36 cellular contexts compared by ENCODE assay signal in the genomic region with DNA sequence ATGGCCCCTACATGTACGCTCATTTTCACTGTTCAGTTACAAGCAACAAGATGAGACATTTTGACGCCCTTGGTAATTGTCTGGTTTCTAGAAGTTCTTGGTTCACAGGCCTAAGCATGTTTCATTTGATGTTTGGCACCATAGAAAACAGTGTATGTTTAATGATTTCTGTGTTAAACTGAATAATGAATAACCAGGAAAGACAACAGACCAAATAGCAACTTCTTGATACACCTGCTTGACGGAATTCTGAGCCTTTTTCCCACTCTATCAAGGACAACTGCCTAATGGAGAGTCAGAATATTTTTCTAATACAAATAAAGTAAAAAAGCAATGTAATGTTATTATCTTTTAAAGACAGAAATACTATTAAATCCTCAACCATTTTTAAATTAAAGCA.
"Had no signal": no experiment of that assay in that cellular context is flagged by ENCODE, and none has a peak within 500 bp of the region (broad histone marks: within the 10 kb centered on the region; RNA-seq: fewer than 3 reads in every experiment).

No MANE protein-coding gene starts in this region.

- H3K36me3 ChIP-seq: ascending aorta, brain microvascular endothelial cell, breast epithelium had no signal

- H3K4me3 Mint-ChIP-seq: activated B cell treated with CpG ODN at 0.5 μM for 24 hours; activated CD4-positive, alpha-beta memory T cell treated with anti-CD3 and anti-CD28 coated beads for 36 hours; activated CD4-positive, alpha-beta T cell treated with anti-CD3 and anti-CD28 coated beads, Interleukin-2, amount 10 ng/mL, durations not matched to agents 24 days and 14 days; activated CD8-positive, alpha-beta T cell treated with anti-CD3 and anti-CD28 coated beads for 36 hours; activated naive CD4-positive, alpha-beta T cell treated with anti-CD3 and anti-CD28 coated beads for 36 hours; activated naive CD4-positive, alpha-beta T cell treated with anti-CD3 and anti-CD28 coated beads, Interleukin-2, amount 50 U/mL, for 24 hours; activated naive CD8-positive, alpha-beta T cell; activated naive CD8-positive, alpha-beta T cell treated with anti-CD3 and anti-CD28 coated beads, Interleukin-2, amount 10 ng/mL, durations not matched to agents 7 days and 5 days; activated naive CD8-positive, alpha-beta T cell treated with anti-CD3 and anti-CD28 coated beads, Interleukin-2, amount 50 U/mL, for 24 hours; activated T-cell treated with anti-CD3 and anti-CD28 coated beads, Interleukin-2, amount 50 U/mL, for 4 hours; activated T-cell treated with anti-CD3 and anti-CD28 coated beads, Interleukin-2, amount 50 U/mL, for 72 hours; activated T-helper 1 cell treated with anti-CD3 and anti-CD28 coated beads, Interleukin-12 subunit alpha, Interleukin-12 subunit beta, Interleukin-2, Interleukin-4 antibody, amounts not matched to agents 30 ng/mL and 10 ng/mL and 1 ng/mL, durations not matched to agents 14 hours and 24 hours and 36 hours; activated T-helper 17 cell treated with anti-CD3 and anti-CD28 coated beads, Interleukin-2, amount 50 U/mL, for 72 hours; T-helper 1 cell treated with Interleukin-12 subunit alpha and Interleukin-12 subunit beta and Interleukin-4 antibody, amounts not matched to agents 30 μg/mL and 1 μg/mL, for 36 hours; T-helper 2 cell treated with Interferon-gamma antibody and Interleukin-4, amounts not matched to agents 5 μg/mL and 100 μg/mL, for 36 hours had no signal

- H3K9me3 ChIP-seq: ascending aorta, breast epithelium had no signal

- FAIRE-seq: TTC549 had no signal

- DNase-seq: activated B cell treated with CpG ODN at 0.5 μM for 24 hours; activated CD4-positive, alpha-beta memory T cell treated with anti-CD3 and anti-CD28 coated beads for 36 hours; activated CD4-positive, alpha-beta T cell treated with anti-CD3 and anti-CD28 coated beads for 4 hours; activated CD4-positive, alpha-beta T cell treated with anti-CD3 and anti-CD28 coated beads, Interleukin-2, amount 10 ng/mL, durations not matched to agents 24 days and 14 days; activated CD4-positive, alpha-beta T cell treated with anti-CD3 and anti-CD28 coated beads, Interleukin-2, amount 50 U/mL, for 1 hour; activated CD4-positive, alpha-beta T cell treated with anti-CD3 and anti-CD28 coated beads, Interleukin-2, amount 50 U/mL, for 4 hours; activated CD4-positive, CD25-positive, alpha-beta regulatory T cell treated with anti-CD3 and anti-CD28 coated beads, Interleukin-2, amount 50 U/mL, for 72 hours; activated CD8-positive, alpha-beta memory T cell treated with anti-CD3 and anti-CD28 coated beads, Interleukin-2, amount 50 U/mL, for 4 hours; activated CD8-positive, alpha-beta T cell treated with anti-CD3 and anti-CD28 coated beads for 36 hours; activated effector memory CD4-positive, alpha-beta T cell treated with anti-CD3 and anti-CD28 coated beads, Interleukin-2, amount 50 U/mL, for 16 hours; activated gamma-delta T cell treated with Interleukin-2 at 50 U/mL for 16 hours; activated naive CD4-positive, alpha-beta T cell; activated naive CD4-positive, alpha-beta T cell treated with anti-CD3 and anti-CD28 coated beads for 36 hours; activated naive CD8-positive, alpha-beta T cell treated with anti-CD3 and anti-CD28 coated beads, Interleukin-2, amount 10 ng/mL, durations not matched to agents 7 days and 5 days; activated naive CD8-positive, alpha-beta T cell treated with anti-CD3 and anti-CD28 coated beads, Interleukin-2, amount 50 U/mL, for 24 hours; activated T-cell treated with anti-CD3 and anti-CD28 coated beads for 4 hours; activated T-cell treated with anti-CD3 and anti-CD28 coated beads, Interleukin-2, amount 50 U/mL, for 1 hour; activated T-cell treated with anti-CD3 and anti-CD28 coated beads, Interleukin-2, amount 50 U/mL, for 4 hours; activated T-cell treated with anti-CD3 and anti-CD28 coated beads, Interleukin-2, amount 50 U/mL, for 72 hours; amygdala; anterior cingulate cortex; brain microvascular endothelial cell; central memory CD4-positive, alpha-beta T cell; T-helper 1 cell; T-helper 2 cell; T-helper 9 cell had no signal

- H3K4me3 ChIP-seq: ascending aorta, breast epithelium had no signal

- H3K27me3 Mint-ChIP-seq: activated naive CD4-positive, alpha-beta T cell treated with anti-CD3 and anti-CD28 coated beads, Interleukin-2, amount 50 U/mL, for 24 hours had no signal

- ATAC-seq: activated CD8-positive, alpha-beta T cell treated with anti-CD3 and anti-CD28 coated beads for 36 hours; activated naive CD8-positive, alpha-beta T cell treated with anti-CD3 and anti-CD28 coated beads, Interleukin-2, amount 50 U/mL, for 24 hours; activated T-cell treated with anti-CD3 and anti-CD28 coated beads, Interleukin-2, amount 50 U/mL, for 4 hours; activated T-cell treated with anti-CD3 and anti-CD28 coated beads, Interleukin-2, amount 50 U/mL, for 72 hours; activated T-helper 17 cell treated with anti-CD3 and anti-CD28 coated beads, Interleukin-2, amount 50 U/mL, for 72 hours had no signal

- H3K4me1 Mint-ChIP-seq: activated B cell treated with CpG ODN at 0.5 μM for 24 hours; activated CD4-positive, alpha-beta T cell treated with anti-CD3 and anti-CD28 coated beads, Interleukin-2, amount 10 ng/mL, durations not matched to agents 24 days and 14 days; activated naive CD4-positive, alpha-beta T cell treated with anti-CD3 and anti-CD28 coated beads, Interleukin-2, amount 50 U/mL, for 24 hours; activated naive CD8-positive, alpha-beta T cell treated with anti-CD3 and anti-CD28 coated beads, Interleukin-2, amount 50 U/mL, for 24 hours; activated T-helper 17 cell treated with anti-CD3 and anti-CD28 coated beads, Interleukin-2, amount 50 U/mL, for 72 hours had no signal

- H3K9me3 Mint-ChIP-seq: activated B cell treated with CpG ODN at 0.5 μM for 24 hours; activated CD4-positive, alpha-beta memory T cell treated with anti-CD3 and anti-CD28 coated beads for 36 hours; activated CD4-positive, alpha-beta T cell treated with anti-CD3 and anti-CD28 coated beads, Interleukin-2, amount 10 ng/mL, durations not matched to agents 24 days and 14 days; activated CD8-positive, alpha-beta T cell treated with anti-CD3 and anti-CD28 coated beads for 36 hours; activated naive CD4-positive, alpha-beta T cell treated with anti-CD3 and anti-CD28 coated beads for 36 hours; activated naive CD4-positive, alpha-beta T cell treated with anti-CD3 and anti-CD28 coated beads, Interleukin-2, amount 50 U/mL, for 24 hours; activated naive CD8-positive, alpha-beta T cell treated with anti-CD3 and anti-CD28 coated beads, Interleukin-2, amount 10 ng/mL, durations not matched to agents 7 days and 5 days; activated naive CD8-positive, alpha-beta T cell treated with anti-CD3 and anti-CD28 coated beads, Interleukin-2, amount 50 U/mL, for 24 hours; activated T-cell treated with anti-CD3 and anti-CD28 coated beads, Interleukin-2, amount 50 U/mL, for 4 hours; activated T-cell treated with anti-CD3 and anti-CD28 coated beads, Interleukin-2, amount 50 U/mL, for 72 hours; activated T-helper 1 cell treated with anti-CD3 and anti-CD28 coated beads, Interleukin-12 subunit alpha, Interleukin-12 subunit beta, Interleukin-2, Interleukin-4 antibody, amounts not matched to agents 30 ng/mL and 10 ng/mL and 1 ng/mL, durations not matched to agents 14 hours and 24 hours and 36 hours; activated T-helper 17 cell treated with anti-CD3 and anti-CD28 coated beads, Interleukin-2, amount 50 U/mL, for 72 hours; T-helper 1 cell treated with Interleukin-12 subunit alpha and Interleukin-12 subunit beta and Interleukin-4 antibody, amounts not matched to agents 30 μg/mL and 1 μg/mL, for 36 hours; T-helper 2 cell treated with Interferon-gamma antibody and Interleukin-4, amounts not matched to agents 5 μg/mL and 100 μg/mL, for 36 hours had no signal

- H3K27ac Mint-ChIP-seq: activated B cell treated with CpG ODN at 0.5 μM for 24 hours; activated CD4-positive, alpha-beta memory T cell treated with anti-CD3 and anti-CD28 coated beads for 36 hours; activated CD4-positive, alpha-beta T cell treated with anti-CD3 and anti-CD28 coated beads, Interleukin-2, amount 10 ng/mL, durations not matched to agents 24 days and 14 days; activated CD8-positive, alpha-beta T cell treated with anti-CD3 and anti-CD28 coated beads for 36 hours; activated naive CD4-positive, alpha-beta T cell treated with anti-CD3 and anti-CD28 coated beads for 36 hours; activated naive CD4-positive, alpha-beta T cell treated with anti-CD3 and anti-CD28 coated beads, Interleukin-2, amount 50 U/mL, for 24 hours; activated naive CD8-positive, alpha-beta T cell; activated naive CD8-positive, alpha-beta T cell treated with anti-CD3 and anti-CD28 coated beads, Interleukin-2, amount 10 ng/mL, durations not matched to agents 7 days and 5 days; activated naive CD8-positive, alpha-beta T cell treated with anti-CD3 and anti-CD28 coated beads, Interleukin-2, amount 50 U/mL, for 24 hours; activated T-cell treated with anti-CD3 and anti-CD28 coated beads, Interleukin-2, amount 50 U/mL, for 72 hours; activated T-helper 1 cell treated with anti-CD3 and anti-CD28 coated beads, Interleukin-12 subunit alpha, Interleukin-12 subunit beta, Interleukin-2, Interleukin-4 antibody, amounts not matched to agents 30 ng/mL and 10 ng/mL and 1 ng/mL, durations not matched to agents 14 hours and 24 hours and 36 hours; activated T-helper 17 cell treated with anti-CD3 and anti-CD28 coated beads, Interleukin-2, amount 50 U/mL, for 72 hours; T-helper 1 cell treated with Interleukin-12 subunit alpha and Interleukin-12 subunit beta and Interleukin-4 antibody, amounts not matched to agents 30 μg/mL and 1 μg/mL, for 36 hours; T-helper 2 cell treated with Interferon-gamma antibody and Interleukin-4, amounts not matched to agents 5 μg/mL and 100 μg/mL, for 36 hours had no signal

- H3K27me3 ChIP-seq: ascending aorta, brain microvascular endothelial cell, breast epithelium had no signal

- H3K4me1 ChIP-seq: breast epithelium had no signal

- H3K36me3 Mint-ChIP-seq: activated CD4-positive, alpha-beta memory T cell treated with anti-CD3 and anti-CD28 coated beads for 36 hours; activated naive CD4-positive, alpha-beta T cell treated with anti-CD3 and anti-CD28 coated beads, Interleukin-2, amount 50 U/mL, for 24 hours; activated naive CD8-positive, alpha-beta T cell; activated naive CD8-positive, alpha-beta T cell treated with anti-CD3 and anti-CD28 coated beads, Interleukin-2, amount 10 ng/mL, durations not matched to agents 7 days and 5 days had no signal

- H3K27ac ChIP-seq: ascending aorta, brain microvascular endothelial cell, breast epithelium, VCaP had no signal
